In the genomic region with DNA sequence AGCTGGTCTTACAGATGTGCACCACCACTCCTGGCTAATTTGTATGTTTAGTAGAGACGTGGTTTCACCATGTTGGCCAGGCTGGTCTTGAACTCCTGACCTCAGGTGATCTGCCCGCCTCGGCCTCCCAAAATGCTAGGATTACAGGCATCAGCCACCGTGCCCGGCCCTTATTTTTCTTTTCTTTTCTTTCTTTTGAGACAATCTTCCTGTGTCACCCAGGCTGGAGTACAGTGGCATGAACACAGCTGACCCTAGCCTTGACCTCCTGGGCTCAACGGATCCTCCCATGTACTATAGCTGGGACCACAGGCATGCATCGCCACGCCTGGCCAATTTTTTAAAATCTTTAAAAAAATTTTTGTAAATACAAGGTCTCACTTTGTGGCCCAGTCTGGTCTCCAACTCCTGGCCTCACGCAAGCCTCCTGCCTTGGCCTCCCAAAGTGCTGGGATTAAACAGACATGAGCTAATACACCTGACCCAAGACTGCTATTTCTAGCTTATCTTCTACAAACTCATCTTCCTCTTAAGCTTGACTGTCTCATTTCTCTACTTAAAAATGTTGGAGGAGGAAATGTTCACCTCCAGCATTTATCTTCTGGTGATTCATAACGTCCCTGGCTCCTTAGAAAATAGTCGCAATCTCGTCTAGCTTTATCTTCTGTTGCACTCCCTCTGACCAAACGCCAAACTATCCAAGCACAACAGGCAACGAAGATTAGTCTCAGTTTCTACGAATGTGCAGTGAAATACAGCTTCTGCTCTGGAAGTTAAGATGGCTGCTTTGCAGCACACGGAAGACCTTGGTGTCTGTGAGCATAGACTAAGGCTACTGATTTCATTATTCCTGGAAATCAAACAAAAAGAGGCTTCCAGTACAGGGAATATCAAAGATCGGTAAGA, we compare ENCODE assay signal across 19 cellular contexts.
"Had no signal": no experiment of that assay in that cellular context is flagged by ENCODE, and none has a peak within 500 bp of the region (broad histone marks: within the 10 kb centered on the region; RNA-seq: fewer than 3 reads in every experiment).

No MANE protein-coding gene starts in this region.

- H3K36me3 ChIP-seq: breast epithelium, suprapubic skin had no signal

- H3K9me3 Mint-ChIP-seq: activated CD4-positive, alpha-beta T cell treated with anti-CD3 and anti-CD28 coated beads, Interleukin-2, amount 10 ng/mL, durations not matched to agents 7 days and 5 days; activated naive CD8-positive, alpha-beta T cell treated with anti-CD3 and anti-CD28 coated beads for 36 hours; activated T-cell treated with anti-CD3 and anti-CD28 coated beads, Interleukin-2, amount 50 U/mL, for 72 hours; dendritic cell treated with granulocyte-macrophage colony-stimulating factor and Interleukin-4, amounts not matched to agents 40 ng/mL and 50 ng/mL, for 4 days; effector memory CD8-positive, alpha-beta T cell; naive B cell; stimulated activated naive CD8-positive, alpha-beta T cell treated with anti-CD3 and anti-CD28 coated beads, Interleukin-15, Interleukin-2, amounts not matched to agents 100 ng/mL and 50 ng/mL, for 24 hours; T-helper 1 cell treated with Interleukin-12 subunit alpha and Interleukin-12 subunit beta and Interleukin-4 antibody, amounts not matched to agents 30 μg/mL and 1 μg/mL, for 36 hours; type B pancreatic cell had no signal

- H3K4me3 Mint-ChIP-seq: activated CD4-positive, alpha-beta T cell treated with anti-CD3 and anti-CD28 coated beads, Interleukin-2, amount 10 ng/mL, durations not matched to agents 7 days and 5 days; activated naive CD8-positive, alpha-beta T cell treated with anti-CD3 and anti-CD28 coated beads for 36 hours; activated T-cell treated with anti-CD3 and anti-CD28 coated beads, Interleukin-2, amount 50 U/mL, for 72 hours; dendritic cell treated with granulocyte-macrophage colony-stimulating factor and Interleukin-4, amounts not matched to agents 40 ng/mL and 50 ng/mL, for 4 days; effector memory CD8-positive, alpha-beta T cell; naive B cell; stimulated activated naive CD8-positive, alpha-beta T cell treated with anti-CD3 and anti-CD28 coated beads, Interleukin-15, Interleukin-2, amounts not matched to agents 100 ng/mL and 50 ng/mL, for 24 hours; T-helper 1 cell treated with Interleukin-12 subunit alpha and Interleukin-12 subunit beta and Interleukin-4 antibody, amounts not matched to agents 30 μg/mL and 1 μg/mL, for 36 hours; type B pancreatic cell had no signal

- H3K36me3 Mint-ChIP-seq: activated naive CD8-positive, alpha-beta T cell treated with anti-CD3 and anti-CD28 coated beads for 36 hours; naive B cell; type B pancreatic cell had no signal

- H3K27ac Mint-ChIP-seq: activated CD4-positive, alpha-beta T cell treated with anti-CD3 and anti-CD28 coated beads, Interleukin-2, amount 10 ng/mL, durations not matched to agents 7 days and 5 days; activated naive CD8-positive, alpha-beta T cell treated with anti-CD3 and anti-CD28 coated beads for 36 hours; activated T-cell treated with anti-CD3 and anti-CD28 coated beads, Interleukin-2, amount 50 U/mL, for 72 hours; dendritic cell treated with granulocyte-macrophage colony-stimulating factor and Interleukin-4, amounts not matched to agents 40 ng/mL and 50 ng/mL, for 4 days; effector memory CD8-positive, alpha-beta T cell; stimulated activated naive CD8-positive, alpha-beta T cell treated with anti-CD3 and anti-CD28 coated beads, Interleukin-15, Interleukin-2, amounts not matched to agents 100 ng/mL and 50 ng/mL, for 24 hours; T-helper 1 cell treated with Interleukin-12 subunit alpha and Interleukin-12 subunit beta and Interleukin-4 antibody, amounts not matched to agents 30 μg/mL and 1 μg/mL, for 36 hours; type B pancreatic cell had no signal

- H3K4me1 ChIP-seq: breast epithelium had no signal

- ATAC-seq: activated T-cell treated with anti-CD3 and anti-CD28 coated beads, Interleukin-2, amount 50 U/mL, for 72 hours; effector memory CD8-positive, alpha-beta T cell had no signal

- H3K27me3 ChIP-seq: breast epithelium, suprapubic skin had no signal

- H3K27ac ChIP-seq: breast epithelium, epithelial cell of prostate, skin epidermis, suprapubic skin had no signal

- H3K4me3 ChIP-seq: breast epithelium, lung, skin epidermis, suprapubic skin had no signal

- H3K4me1 Mint-ChIP-seq: activated CD4-positive, alpha-beta T cell treated with anti-CD3 and anti-CD28 coated beads, Interleukin-2, amount 10 ng/mL, durations not matched to agents 7 days and 5 days; activated naive CD8-positive, alpha-beta T cell treated with anti-CD3 and anti-CD28 coated beads for 36 hours; naive B cell had no signal

- DNase-seq: activated CD4-positive, alpha-beta T cell treated with anti-CD3 and anti-CD28 coated beads, Interleukin-2, amount 10 ng/mL, durations not matched to agents 7 days and 5 days; activated CD4-positive, CD25-positive, alpha-beta regulatory T cell; activated CD8-positive, alpha-beta memory T cell treated with anti-CD3 and anti-CD28 coated beads, Interleukin-2, amount 50 U/mL, for 48 hours; activated gamma-delta T cell treated with Interleukin-2 at 50 U/mL for 16 hours; activated naive CD8-positive, alpha-beta T cell treated with anti-CD3 and anti-CD28 coated beads for 36 hours; activated T-cell treated with anti-CD3 and anti-CD28 coated beads, Interleukin-2, amount 50 U/mL, for 72 hours; anterior cingulate cortex; cerebellar nuclear complex; effector memory CD8-positive, alpha-beta T cell; naive B cell had no signal

- H3K27me3 Mint-ChIP-seq: activated CD4-positive, alpha-beta T cell treated with anti-CD3 and anti-CD28 coated beads, Interleukin-2, amount 10 ng/mL, durations not matched to agents 7 days and 5 days; activated naive CD8-positive, alpha-beta T cell treated with anti-CD3 and anti-CD28 coated beads for 36 hours; dendritic cell treated with granulocyte-macrophage colony-stimulating factor and Interleukin-4, amounts not matched to agents 40 ng/mL and 50 ng/mL, for 4 days; effector memory CD8-positive, alpha-beta T cell; naive B cell; stimulated activated naive CD8-positive, alpha-beta T cell treated with anti-CD3 and anti-CD28 coated beads, Interleukin-15, Interleukin-2, amounts not matched to agents 100 ng/mL and 50 ng/mL, for 24 hours; type B pancreatic cell had no signal

- H3K9me3 ChIP-seq: breast epithelium, suprapubic skin had no signal
